ENCODE assay signal across 19 cellular contexts in genomic region chr1:209375097-209375496, GRCh38.
DNase-seq lines count a peak whose midpoint lies in the region; FAIRE-seq and TF ChIP-seq lines count a peak whose summit lies in the region.
"Had no signal": no experiment of that assay in that cellular context is flagged by ENCODE, and none has a peak within 500 bp of the region (broad histone marks: within the 10 kb centered on the region; RNA-seq: fewer than 3 reads in every experiment).

No MANE protein-coding gene starts in this region.

- H2AFZ ChIP-seq in mammary epithelial cell (ENCODE audit: low read depth, low read length): no peak overlapping the region

- dilution Hi-C loops in mammary epithelial cell (cut with HindIII; ENCODE audit: low sequenced_read_pairs): loop anchor here (10.0 kb wide), 1 partner anchor 50 kb away; no protein-coding TSS in a partner anchor

- POLR2A ChIA-PET in MCF 10A (lab: Yijun Ruan, JAX): interaction anchor here (0.7 to 41.8 kb wide), 8 partner anchors 1 to 156 kb away, joined by 3 to 6956 read pairs (median 331); no protein-coding TSS in a partner anchor

- no peak for FAIRE-seq in urothelium cell line (lab: Jason Lieb, UNC)
- FAIRE-seq: GM12878, RCC 7860 had no signal

- H3K79me2 ChIP-seq in mammary epithelial cell (ENCODE audit: insufficient read depth, low read length): no peaks in the 10 kb centered on the region

- in situ Hi-C loops in mammary epithelial cell (cut with MboI; ENCODE audit: low sequenced_read_pairs in 2 of 2): no loop called here

- H3K27ac ChIP-seq in breast epithelium (no peak overlapping the region), mammary epithelial cell (ENCODE audit: insufficient read depth, low read depth, low read length) (peak overlapping the region; percentile 66), endodermal cell (ENCODE audit: low read depth, low read length) (no peak overlapping the region)
- H3K27ac ChIP-seq: KMS-11 had no signal

- H3K9me3 ChIP-seq in breast epithelium (no peaks in the 10 kb centered on the region), mammary epithelial cell (replicated peaks; ENCODE audit: insufficient read depth, low read length) (no peaks in the 10 kb centered on the region), endodermal cell (ENCODE audit: control insufficient read depth, low read length) (no peaks in the 10 kb centered on the region)

- H3K4me2 ChIP-seq in mammary epithelial cell (ENCODE audit: insufficient read depth, low read depth, low read length): no peak overlapping the region
- H3K4me2 ChIP-seq: KMS-11 had no signal

- no peaks in the 10 kb centered on the region for H4K20me1 ChIP-seq in mammary epithelial cell (ENCODE audit: insufficient read depth, low read length)

- BruUV-seq in MCF 10A (replicated peaks; lab: Mats Ljungman, UMichigan) (no TSS peak), mammary epithelial cell (replicated peaks; lab: Mats Ljungman, UMichigan) (no TSS peak)

- H3K4me1 Mint-ChIP-seq in MCF 10A (ENCODE audit: insufficient read depth, unreplicated experiment) (peaks cover 70% of the 10 kb centered on the region), endodermal cell (peaks cover 41% of the 10 kb centered on the region)

- H3K36me3 ChIP-seq in breast epithelium (no peaks in the 10 kb centered on the region), mammary epithelial cell (ENCODE audit: insufficient read depth, low read length) (no peaks in the 10 kb centered on the region), endodermal cell (ENCODE audit: control insufficient read depth, insufficient read depth, low read length) (no peaks in the 10 kb centered on the region)

- H3K27ac Mint-ChIP-seq in MCF 10A (ENCODE audit: low read depth, unreplicated experiment) (peak overlapping the region; percentile 84), endodermal cell (no peak overlapping the region)

- WGBS in mammary epithelial cell (ENCODE audit: low coverage, missing lambda C conversion rate): 98% methylated on average over 5 of the region's 5 CpGs
- WGBS in endodermal cell (ENCODE audit: insufficient coverage in 1 of 2, insufficient read length in 1 of 2), 2 experiments: 90 to 93% methylated on average over 4 to 5 of the region's 5 CpGs

- H3K27me3 ChIP-seq in breast epithelium (no peaks in the 10 kb centered on the region), mammary epithelial cell (ENCODE audit: insufficient read depth, low read length) (no peaks in the 10 kb centered on the region), endodermal cell (ENCODE audit: control insufficient read depth, insufficient read depth, low read length, poor library complexity, severe bottlenecking) (peaks cover 5% of the 10 kb centered on the region)

- H3K9me3 Mint-ChIP-seq in MCF 10A (ENCODE audit: unreplicated experiment) (no peaks in the 10 kb centered on the region), endodermal cell (no peaks in the 10 kb centered on the region)

- DNase-seq in MCF 10A (ENCODE audit: unreplicated experiment): no peak
- DNase-seq in breast epithelium (ENCODE audit: low spot score in 2 of 2): no peak
- DNase-seq in mammary epithelial cell: no peak
- DNase-seq in left kidney (ENCODE audit: low read depth, low spot score): peak; percentile 18
- DNase-seq in urothelium cell line (ENCODE audit: low spot score): peak; percentile 54
- no peak for DNase-seq in NCI-H2029 (lab: John Stamatoyannopoulos, UW)
- no peak for DNase-seq in endodermal cell
- DNase-seq in amniotic stem cell (lab: John Stamatoyannopoulos, UW): no peak
- DNase-seq: 8988T, C1 segment of cervical spinal cord, MM.1S, NCI-H1417, NCI-H2029 treated with DMSO at 0.1 percent for 48 hours, NCI-H510A treated with DMSO at 0.1 percent for 48 hours, SIG-M5 had no signal

- no peak overlapping the region for H3K4me3 ChIP-seq in breast epithelium
- H3K4me3 ChIP-seq in mammary epithelial cell (replicated peaks in 1 of 3; ENCODE audit: insufficient read depth in 1 of 3, low read depth in 2 of 3, low read length in 3 of 3): no peak overlapping the region
- no peak overlapping the region for H3K4me3 ChIP-seq in endodermal cell (ENCODE audit: low read length)
- H3K4me3 ChIP-seq: GM12878 had no signal

- TF ChIP-seq CTCF in MCF 10A (IDR thresholded peaks at IDR 0.05; ENCODE audit: unreplicated experiment) (no peak), breast epithelium (IDR thresholded peaks at IDR 0.05) (no peak), mammary epithelial cell (conservative IDR thresholded peaks at IDR 0.05 in 1 of 2, IDR thresholded peaks at IDR 0.05 in 1 of 2; ENCODE audit: extremely low read depth in 1 of 2, insufficient read depth in 1 of 2, low read depth in 1 of 2, low read length in 2 of 2) (no peak), endodermal cell (conservative IDR thresholded peaks at IDR 0.05) (no peak)

- CTCF ChIA-PET in MCF 10A (lab: Yijun Ruan, JAX) (interaction anchor here (0.9 to 41.1 kb wide), 11 partner anchors 10 to 191 kb away, joined by 3 to 1242 read pairs (median 10); no protein-coding TSS in a partner anchor), mammary epithelial cell (lab: Charles Lee; ENCODE audit: low non-redundant PET) (interaction anchor here (0.6 to 0.7 kb wide), 2 partner anchors 24 to 192 kb away, joined by 3 to 5 read pairs; no protein-coding TSS in a partner anchor)

- H3K27me3 Mint-ChIP-seq in MCF 10A (ENCODE audit: insufficient read depth, unreplicated experiment) (no peaks in the 10 kb centered on the region), endodermal cell (ENCODE audit: insufficient read depth) (peaks cover 6% of the 10 kb centered on the region)

- H3K4me3 Mint-ChIP-seq in MCF 10A (ENCODE audit: unreplicated experiment) (no peak overlapping the region), endodermal cell (no peak overlapping the region)

- H3K9ac ChIP-seq in mammary epithelial cell (ENCODE audit: insufficient read depth, low read length) (no peak overlapping the region), endodermal cell (ENCODE audit: extremely low read depth, low read length, poor library complexity, severe bottlenecking) (no peak overlapping the region)
- H3K9ac ChIP-seq: GM23248, KMS-11 had no signal

- intact Hi-C loops in MCF 10A (cut with micrococcal nuclease): no loop called here
- intact Hi-C loops in breast epithelium (cut with DNase I; ENCODE audit: low total_unique reads): no loop called here
- intact Hi-C loops in mammary epithelial cell (cut with micrococcal nuclease): no loop called here

- TF ChIP-seq POLR2A in breast epithelium (IDR thresholded peaks at IDR 0.05): no peak

- no peaks in the 10 kb centered on the region for H3K36me3 Mint-ChIP-seq in MCF 10A (ENCODE audit: insufficient read depth, unreplicated experiment)
- no peaks in the 10 kb centered on the region for H3K36me3 Mint-ChIP-seq in endodermal cell (ENCODE audit: low read depth)

- no peaks in the 10 kb centered on the region for H3K4me1 ChIP-seq in breast epithelium
- H3K4me1 ChIP-seq in mammary epithelial cell (ENCODE audit: insufficient read depth, low read length): peaks cover 50% of the 10 kb centered on the region
- H3K4me1 ChIP-seq in endodermal cell (ENCODE audit: control insufficient read depth, insufficient read depth, low read length): no peaks in the 10 kb centered on the region

Comparison
In these comparisons a context has a peak if more than half of its experiments do, and no peak if none do; other contexts are left out.
1. DNase-seq: peak in left kidney (single experiment) and urothelium cell line (single experiment); none in MCF 10A (single experiment), breast epithelium (0 of 2), mammary epithelial cell (single experiment), NCI-H2029 (single experiment), endodermal cell (single experiment) and amniotic stem cell (single experiment).